In genomic region chr16:11957591-11958395, GRCh38 we compare ENCODE assay signal across 21 cellular contexts. TPM values are rescaled to one million over a fixed set of nuclear protein-coding genes. Genes with fewer than 3 reads are reported as not detected.
DNase-seq lines count a peak whose midpoint lies in the region; ATAC-seq and TF ChIP-seq lines count a peak whose summit lies in the region.
"Had no signal": no experiment of that assay in that cellular context is flagged by ENCODE, and none has a peak within 500 bp of the region (broad histone marks: within the 10 kb centered on the region; RNA-seq: fewer than 3 reads in every experiment).

No MANE protein-coding gene starts in this region.

- ATAC-seq in right cardiac atrium = no peak

- WGBS in smooth muscle cell (ENCODE audit: low lambda C conversion rate) = 89% methylated on average over 10 of the region's 10 CpGs
- WGBS in endodermal cell (ENCODE audit: insufficient coverage in 1 of 2, insufficient read length in 1 of 2), 2 experiments = 90 to 91% methylated on average over 5 to 10 of the region's 10 CpGs
- 84% methylated on average over 10 of the region's 10 CpGs for WGBS in right cardiac atrium

- no peak overlapping the region for H3K4me3 ChIP-seq in AG10803 (ENCODE audit: low read length)
- no peak overlapping the region for H3K4me3 ChIP-seq in MG63
- H3K4me3 ChIP-seq in fibroblast of mammary gland (ENCODE audit: control insufficient read depth, low read depth, low read length) = no peak overlapping the region
- H3K4me3 ChIP-seq in smooth muscle cell = no peak overlapping the region
- no peak overlapping the region for H3K4me3 ChIP-seq in endodermal cell (ENCODE audit: low read length)
- H3K4me3 ChIP-seq in right cardiac atrium (ENCODE audit: low read length) = no peak overlapping the region
- no peak overlapping the region for H3K4me3 ChIP-seq in coronary artery
- H3K4me3 ChIP-seq: SJCRH30 had no signal

- H3K27me3 ChIP-seq in MG63 (no peaks in the 10 kb centered on the region), smooth muscle cell (ENCODE audit: low read depth) (no peaks in the 10 kb centered on the region), endodermal cell (ENCODE audit: control insufficient read depth, insufficient read depth, low read length, poor library complexity, severe bottlenecking) (no peaks in the 10 kb centered on the region), right cardiac atrium (ENCODE audit: control insufficient read depth, insufficient read depth) (no peaks in the 10 kb centered on the region)
- H3K27me3 ChIP-seq: BE2C, SJCRH30 had no signal

- H3K36me3 ChIP-seq in MG63 = no peaks in the 10 kb centered on the region
- H3K36me3 ChIP-seq in smooth muscle cell (ENCODE audit: low read depth) = no peaks in the 10 kb centered on the region
- no peaks in the 10 kb centered on the region for H3K36me3 ChIP-seq in endodermal cell (ENCODE audit: control insufficient read depth, insufficient read depth, low read length)
- H3K36me3 ChIP-seq: BE2C, SJCRH30 had no signal

- peaks cover 6% of the 10 kb centered on the region for H3F3A ChIP-seq in smooth muscle cell (ENCODE audit: low read depth)

- H3K9me3 ChIP-seq in MG63 (no peaks in the 10 kb centered on the region), smooth muscle cell (replicated peaks; ENCODE audit: low read depth) (no peaks in the 10 kb centered on the region), endodermal cell (ENCODE audit: control insufficient read depth, low read length) (no peaks in the 10 kb centered on the region), right cardiac atrium (ENCODE audit: control insufficient read depth, low read length) (no peaks in the 10 kb centered on the region)
- H3K9me3 ChIP-seq: BE2C, SJCRH30 had no signal

- no peak overlapping the region for H3K27ac ChIP-seq in smooth muscle cell (ENCODE audit: low read depth)
- no peak overlapping the region for H3K27ac ChIP-seq in endodermal cell (ENCODE audit: low read depth, low read length)
- H3K27ac ChIP-seq in right cardiac atrium (ENCODE audit: low read length) = no peak overlapping the region
- H3K27ac ChIP-seq in coronary artery = no peak overlapping the region
- H3K27ac ChIP-seq: SJCRH30 had no signal

- H3K4me3 Mint-ChIP-seq in endodermal cell = no peak overlapping the region
- H3K4me3 Mint-ChIP-seq: CD4-positive, alpha-beta memory T cell had no signal

- no peak overlapping the region for H2AFZ ChIP-seq in smooth muscle cell (ENCODE audit: low read depth)

- H3K36me3 Mint-ChIP-seq in endodermal cell (ENCODE audit: low read depth) = no peaks in the 10 kb centered on the region
- H3K36me3 Mint-ChIP-seq: CD4-positive, alpha-beta memory T cell had no signal

- H3K27ac Mint-ChIP-seq in endodermal cell = no peak overlapping the region
- H3K27ac Mint-ChIP-seq: CD4-positive, alpha-beta memory T cell had no signal

- H4K20me1 ChIP-seq in smooth muscle cell (ENCODE audit: low read depth) = no peaks in the 10 kb centered on the region

- no peak overlapping the region for H3K9ac ChIP-seq in smooth muscle cell (ENCODE audit: low read depth)
- H3K9ac ChIP-seq in endodermal cell (ENCODE audit: extremely low read depth, low read length, poor library complexity, severe bottlenecking) = no peak overlapping the region

- DNase-seq in AG10803 (ENCODE audit: low read depth) (peak; percentile 36), MG63 (peak; percentile 59), fibroblast of mammary gland (ENCODE audit: low read depth) (peak; percentile 74), posterior vena cava (ENCODE audit: low spot score) (peak; percentile 68), smooth muscle cell (lab: John Stamatoyannopoulos, UW; ENCODE audit: unreplicated experiment) (no peak), endodermal cell (no peak), right cardiac atrium (no peak), coronary artery (ENCODE audit: low spot score) (no peak)
- DNase-seq: BE2C; CD4-positive, alpha-beta memory T cell; DMS79 treated with DMSO at 0.1 percent for 48 hours; GF-D8; NCI-H1436 treated with DMSO at 0.1 percent for 48 hours; NCI-H2081 treated with DMSO at 0.1 percent for 48 hours; NCI-H2227 treated with DMSO at 0.1 percent for 48 hours; NCI-H69; NK-92 treated with Interleukin-12 subunit alpha and Interleukin-12 subunit beta, amount 100 ng/mL, for 24 hours; OCI-M1; RPMI8226; SJCRH30 had no signal

- no peak overlapping the region for H3K4me2 ChIP-seq in smooth muscle cell

- H3K4me1 ChIP-seq in smooth muscle cell (ENCODE audit: low read depth) (no peaks in the 10 kb centered on the region), endodermal cell (ENCODE audit: control insufficient read depth, insufficient read depth, low read length) (no peaks in the 10 kb centered on the region), right cardiac atrium (ENCODE audit: control insufficient read depth, insufficient read depth, low read length) (no peaks in the 10 kb centered on the region)
- H3K4me1 ChIP-seq: BE2C, SJCRH30 had no signal

- no peak for TF ChIP-seq CTCF in AG10803 (conservative IDR thresholded peaks at IDR 0.05; ENCODE audit: low read length)
- no peak for TF ChIP-seq CTCF in fibroblast of mammary gland (conservative IDR thresholded peaks at IDR 0.05; ENCODE audit: control insufficient read depth, insufficient read depth, low read depth, low read length)
- TF ChIP-seq CTCF in smooth muscle cell (IDR thresholded peaks at IDR 0.05; ENCODE audit: borderline replicate concordance, insufficient read depth, poor library complexity, severe bottlenecking) = no peak
- no peak for TF ChIP-seq CTCF in endodermal cell (conservative IDR thresholded peaks at IDR 0.05)
- TF ChIP-seq CTCF in coronary artery (IDR thresholded peaks at IDR 0.05) = no peak

- peaks cover 2% of the 10 kb centered on the region for H3K27me3 Mint-ChIP-seq in endodermal cell (ENCODE audit: insufficient read depth)
- H3K27me3 Mint-ChIP-seq: IgD-negative memory B cell had no signal

- intact Hi-C loops in posterior vena cava (cut with DNase I) (no loop called here), right cardiac atrium (cut with DNase I) (no loop called here)

- H3K4me1 Mint-ChIP-seq in endodermal cell = no peaks in the 10 kb centered on the region
- H3K4me1 Mint-ChIP-seq: CD4-positive, alpha-beta memory T cell had no signal

- no peaks in the 10 kb centered on the region for H3K79me2 ChIP-seq in smooth muscle cell (ENCODE audit: low read depth)

- no peaks in the 10 kb centered on the region for H3K9me3 Mint-ChIP-seq in endodermal cell
- H3K9me3 Mint-ChIP-seq: CD4-positive, alpha-beta memory T cell; IgD-negative memory B cell had no signal

RNA-seq across cellular contexts. Expression of gene TNFRSF17, which starts 7.2 kb away (rescaled TPM):
- total RNA-seq in MG63 (2014; rRNA removed; shearing (Covaris generic); ENCODE audit: low replicate concordance) = not detected in 2 replicates
- total RNA-seq in posterior vena cava (not detected), smooth muscle cell (not detected in 2 replicates), endodermal cell (not detected), right cardiac atrium (under 1 TPM in 1 of 4 donors, not detected in 3; 0.38 TPM)
- polyA plus RNA-seq in smooth muscle cell (not detected in 2 replicates), right cardiac atrium (not detected)
- polyA plus RNA-seq in endodermal cell (2013, experiment 1 of 2) = not detected
- not detected for polyA plus RNA-seq in endodermal cell (2013, experiment 2 of 2)
- total RNA-seq: CD4-positive, alpha-beta memory T cell; SJCRH30 had no signal

RNA-seq across cellular contexts. Expression of gene NPIPB2, which starts 15.9 kb away (rescaled TPM):
- not detected in 2 replicates for total RNA-seq in MG63 (2014; rRNA removed; shearing (Covaris generic); ENCODE audit: low replicate concordance)
- total RNA-seq in posterior vena cava (10 to 100 TPM in 1 of 2 donors, 1 to 10 TPM in 1; 5.1 to 10.3 TPM), smooth muscle cell (10.6 and 12.2 TPM in 2 replicates), endodermal cell (10 to 100 TPM; 10.2 to 15.0 TPM), right cardiac atrium (1 to 10 TPM; 2.4 to 6.8 (median 5.6) TPM)
- polyA plus RNA-seq in smooth muscle cell (3.8 and 8.4 TPM in 2 replicates), right cardiac atrium (6.3 TPM)
- polyA plus RNA-seq in endodermal cell (2013, experiment 1 of 2) = 3.9 TPM
- 4.0 TPM for polyA plus RNA-seq in endodermal cell (2013, experiment 2 of 2)

RNA-seq across cellular contexts. Expression of gene SNX29, which starts 18.7 kb away (rescaled TPM):
- total RNA-seq in MG63 (2014; rRNA removed; shearing (Covaris generic); ENCODE audit: low replicate concordance) = 7.1 and 35.6 TPM in 2 replicates
- total RNA-seq in posterior vena cava (10 to 100 TPM; 39.7 to 46.3 TPM), smooth muscle cell (7.3 and 10.0 TPM in 2 replicates), endodermal cell (10 to 100 TPM; 11.0 to 18.3 TPM), right cardiac atrium (10 to 100 TPM; 13.2 to 20.1 (median 16.2) TPM)
- polyA plus RNA-seq in smooth muscle cell (9.4 and 22.1 TPM in 2 replicates), right cardiac atrium (3.0 TPM)
- polyA plus RNA-seq in endodermal cell (2013, experiment 1 of 2) = 7.4 TPM
- 6.9 TPM for polyA plus RNA-seq in endodermal cell (2013, experiment 2 of 2)

RNA-seq across cellular contexts. Expression of gene GSPT1, which starts 42.0 kb away (rescaled TPM):
- total RNA-seq in MG63 (2014; rRNA removed; shearing (Covaris generic); ENCODE audit: low replicate concordance) = 32.3 and 64.9 TPM in 2 replicates
- 10 to 100 TPM; 76.2 to 77.2 TPM for total RNA-seq in posterior vena cava
- total RNA-seq in smooth muscle cell = 65.3 and 85.4 TPM in 2 replicates
- 79.1 and 84.1 TPM in 2 replicates for polyA plus RNA-seq in smooth muscle cell
- total RNA-seq in endodermal cell = 100 to 1,000 TPM; 110 to 115 TPM
- 94.4 TPM for polyA plus RNA-seq in endodermal cell (2013, experiment 1 of 2)
- polyA plus RNA-seq in endodermal cell (2013, experiment 2 of 2) = 97.2 TPM
- 100 to 1,000 TPM in 1 of 4 donors, 10 to 100 TPM in 3; 89.1 to 105 (median 96.2) TPM for total RNA-seq in right cardiac atrium
- 41.6 TPM for polyA plus RNA-seq in right cardiac atrium

Comparison
In these comparisons a context has a peak if more than half of its experiments do, and no peak if none do; other contexts are left out.
1. DNase-seq: peak in AG10803 (single experiment), MG63 (single experiment), fibroblast of mammary gland (single experiment) and posterior vena cava (single experiment); none in smooth muscle cell (single experiment), endodermal cell (single experiment), right cardiac atrium (0 of 3) and coronary artery (single experiment).